In genomic region chr20:17857639-17858449, GRCh38 we compare ENCODE assay signal across 11 cellular contexts.
"Had no signal": no experiment of that assay in that cellular context is flagged by ENCODE, and none has a peak within 500 bp of the region (broad histone marks: within the 10 kb centered on the region; RNA-seq: fewer than 3 reads in every experiment).

No MANE protein-coding gene starts in this region.

- H3K4me1 ChIP-seq: sigmoid colon had no signal

- ATAC-seq: left colon, psoas muscle had no signal

- DNase-seq: activated CD4-positive, alpha-beta T cell treated with anti-CD3 and anti-CD28 coated beads, Interleukin-2, amount 50 U/mL, for 4 hours; activated gamma-delta T cell; activated T-cell treated with anti-CD3 and anti-CD28 coated beads, Interleukin-2, amount 50 U/mL, for 48 hours; amygdala; glutamatergic neuron; psoas muscle; sigmoid colon; stimulated activated CD4-positive, alpha-beta T cell treated with anti-CD3 and anti-CD28 coated beads, Interleukin-12 subunit alpha, Interleukin-12 subunit beta, amount 100 ng/mL, for 4 hours; T-helper 2 cell had no signal

- H3K36me3 ChIP-seq: sigmoid colon had no signal

- H3K27me3 ChIP-seq: sigmoid colon had no signal

- H3K27ac ChIP-seq: psoas muscle, sigmoid colon had no signal

- H3K4me3 ChIP-seq: lung, psoas muscle, sigmoid colon had no signal

- H3K9me3 ChIP-seq: psoas muscle, sigmoid colon had no signal
